1 cellular context compared by ENCODE assay signal in genomic region chr3:49028673-49029562, GRCh38.
TF ChIP-seq lines count a peak whose summit lies in the region.

TSS of gene IMPDH2 (minus strand) at chr3:49029398. CDS start at chr3:49029350, 48 bp downstream.

TF ChIP-seq in WTC11, 78 proteins besides CTCF, POLR2A, EP300 and RAD21 (continued from another document):
- TF ChIP-seq ARID4B (CRISPR knock-in tag; IDR thresholded peaks at IDR 0.05; ENCODE audit: borderline replicate concordance) (peak; percentile 45; the same call in 1 of the 2 replicates), STAT6 (CRISPR knock-in tag; conservative IDR thresholded peaks at IDR 0.05; ENCODE audit: low read depth) (peak; percentile 92; the same call in 1 of the 2 replicates)
